Comparison of ENCODE assay signal across 24 cellular contexts in genomic region chr1:32077451-32077850, GRCh38. TPM values are rescaled to one million over a fixed set of nuclear protein-coding genes. Genes with fewer than 3 reads are reported as not detected.
DNase-seq lines count a peak whose midpoint lies in the region; ATAC-seq and TF ChIP-seq lines count a peak whose summit lies in the region.
"Had no signal": no experiment of that assay in that cellular context is flagged by ENCODE, and none has a peak within 500 bp of the region (broad histone marks: within the 10 kb centered on the region; RNA-seq: fewer than 3 reads in every experiment).

No MANE protein-coding gene starts in this region.

- H3K27ac Mint-ChIP-seq in CD4-positive, CD25-positive, alpha-beta regulatory T cell, result peak overlapping the region in 2 of 3 donors; percentile 68 to 94
- peak overlapping the region; percentile 5 to 54 for H3K27ac Mint-ChIP-seq in effector memory CD8-positive, alpha-beta T cell
- H3K27ac Mint-ChIP-seq in osteocyte (ENCODE audit: unreplicated experiment), result peak overlapping the region; percentile 44

- H3K27me3 Mint-ChIP-seq in CD4-positive, CD25-positive, alpha-beta regulatory T cell, result peaks cover 5% of the 10 kb centered on the region
- no peaks in the 10 kb centered on the region for H3K27me3 Mint-ChIP-seq in effector memory CD8-positive, alpha-beta T cell
- no peaks in the 10 kb centered on the region for H3K27me3 Mint-ChIP-seq in osteocyte (ENCODE audit: unreplicated experiment)

- no peaks in the 10 kb centered on the region for H3K9me2 ChIP-seq in Loucy (replicated peaks; ENCODE audit: low read depth, low read length)

- H3F3A ChIP-seq in Loucy (ENCODE audit: low read depth), result no peaks in the 10 kb centered on the region; the same call in 1 of the 2 replicates

- peaks cover 40% of the 10 kb centered on the region for H3K36me3 ChIP-seq in CD4-positive, CD25-positive, alpha-beta regulatory T cell (ENCODE audit: control insufficient read depth, insufficient read depth, low read length)
- peaks cover 27% of the 10 kb centered on the region; the same call in 1 of the 2 replicates for H3K36me3 ChIP-seq in Loucy (ENCODE audit: insufficient read depth, low read length)

- peaks cover 34% of the 10 kb centered on the region; the same call in 1 of the 2 replicates for H3K79me2 ChIP-seq in Loucy (ENCODE audit: insufficient read depth, low read length)

- peaks cover 0 to 2% (median 0%) of the 10 kb centered on the region in 7 donors for H3K9me3 Mint-ChIP-seq in CD4-positive, CD25-positive, alpha-beta regulatory T cell
- no peaks in the 10 kb centered on the region for H3K9me3 Mint-ChIP-seq in effector memory CD8-positive, alpha-beta T cell
- no peaks in the 10 kb centered on the region for H3K9me3 Mint-ChIP-seq in osteocyte (ENCODE audit: unreplicated experiment)
- H3K9me3 Mint-ChIP-seq: activated T-cell treated with anti-CD3 and anti-CD28 coated beads, Interleukin-2, amount 50 U/mL, for 4 hours had no signal

- H3K36me3 Mint-ChIP-seq in CD4-positive, CD25-positive, alpha-beta regulatory T cell, result peaks cover 22% of the 10 kb centered on the region
- peaks cover 42% of the 10 kb centered on the region for H3K36me3 Mint-ChIP-seq in effector memory CD8-positive, alpha-beta T cell (ENCODE audit: insufficient read depth)
- H3K36me3 Mint-ChIP-seq in osteocyte (ENCODE audit: unreplicated experiment), result peaks cover 21% of the 10 kb centered on the region

- no peaks in the 10 kb centered on the region for H3K27me3 ChIP-seq in CD4-positive, CD25-positive, alpha-beta regulatory T cell (ENCODE audit: control insufficient read depth, insufficient read depth, low read length)
- no peaks in the 10 kb centered on the region for H3K27me3 ChIP-seq in Loucy (ENCODE audit: insufficient read depth, low read length, poor library complexity, severe bottlenecking)
- H3K27me3 ChIP-seq: BLaER1 treated with 17β-estradiol and CSF1 and Interleukin-3, amounts not matched to agents 10 nM and 100 nM; upper lobe of left lung had no signal

- TF ChIP-seq CTCF in Loucy (conservative IDR thresholded peaks at IDR 0.05; ENCODE audit: low read length), result no peak
- TF ChIP-seq CTCF in osteocyte (IDR thresholded peaks at IDR 0.05), result no peak

- no peaks in the 10 kb centered on the region for H3K9me3 ChIP-seq in CD4-positive, CD25-positive, alpha-beta regulatory T cell (ENCODE audit: control insufficient read depth in 2 of 2, low read length in 2 of 2)
- no peaks in the 10 kb centered on the region for H3K9me3 ChIP-seq in Loucy (ENCODE audit: insufficient read depth, low read depth, low read length)
- H3K9me3 ChIP-seq: BLaER1 treated with 17β-estradiol and CSF1 and Interleukin-3, amounts not matched to agents 10 nM and 100 nM; Caco-2; upper lobe of left lung had no signal

- H3K4me3 ChIP-seq in CD4-positive, CD25-positive, alpha-beta regulatory T cell (ENCODE audit: low read depth, low read length), result no peak overlapping the region
- H3K4me3 ChIP-seq in Loucy (ENCODE audit: low read length, poor library complexity, severe bottlenecking), result no peak overlapping the region
- H3K4me3 ChIP-seq: BLaER1 treated with 17β-estradiol and CSF1 and Interleukin-3, amounts not matched to agents 10 nM and 100 nM; upper lobe of left lung had no signal

- ATAC-seq in CD4-positive, CD25-positive, alpha-beta regulatory T cell (ENCODE audit: low read depth in 2 of 2), result no peak
- no peak for ATAC-seq in effector memory CD8-positive, alpha-beta T cell (replicated peaks)
- no peak for ATAC-seq in GM18909 (IDR thresholded peaks at IDR 0.05; ENCODE audit: poor library complexity, unreplicated experiment)
- ATAC-seq: activated T-cell treated with anti-CD3 and anti-CD28 coated beads, Interleukin-2, amount 50 U/mL, for 4 hours; HepG2; Panc1; sciatic nerve had no signal

- no peak overlapping the region for H3K27ac ChIP-seq in CD4-positive, CD25-positive, alpha-beta regulatory T cell (ENCODE audit: insufficient read depth, low read length, poor library complexity, severe bottlenecking)
- H3K27ac ChIP-seq: upper lobe of left lung had no signal

- peak overlapping the region in 2 of 4 donors; percentile 22 to 23 for H3K4me3 Mint-ChIP-seq in CD4-positive, CD25-positive, alpha-beta regulatory T cell
- no peak overlapping the region for H3K4me3 Mint-ChIP-seq in effector memory CD8-positive, alpha-beta T cell
- H3K4me3 Mint-ChIP-seq in osteocyte (ENCODE audit: unreplicated experiment), result no peak overlapping the region
- H3K4me3 Mint-ChIP-seq: activated T-cell treated with anti-CD3 and anti-CD28 coated beads, Interleukin-2, amount 50 U/mL, for 4 hours had no signal

- no peak overlapping the region for H2AFZ ChIP-seq in Loucy (ENCODE audit: low read length)

- peaks cover 14% of the 10 kb centered on the region for H4K20me1 ChIP-seq in Loucy (ENCODE audit: insufficient read depth, low read length, poor library complexity, severe bottlenecking)

- peaks cover 6 to 35% (median 23%) of the 10 kb centered on the region in 4 donors for H3K4me1 Mint-ChIP-seq in CD4-positive, CD25-positive, alpha-beta regulatory T cell
- peaks cover 12 to 14% of the 10 kb centered on the region in 2 donors for H3K4me1 Mint-ChIP-seq in effector memory CD8-positive, alpha-beta T cell (ENCODE audit: low read depth in 2 of 2)
- H3K4me1 Mint-ChIP-seq in osteocyte (ENCODE audit: unreplicated experiment), result peaks cover 20% of the 10 kb centered on the region

- peaks cover 13% of the 10 kb centered on the region for H3K4me1 ChIP-seq in CD4-positive, CD25-positive, alpha-beta regulatory T cell (ENCODE audit: control insufficient read depth, insufficient read depth, low read length, poor library complexity, severe bottlenecking)
- H3K4me1 ChIP-seq in Loucy (ENCODE audit: insufficient read depth, low read length, poor library complexity, severe bottlenecking), result peaks cover 17% of the 10 kb centered on the region
- H3K4me1 ChIP-seq: Caco-2 had no signal

- peak overlapping the region; percentile 18 for H3K4me2 ChIP-seq in Loucy (ENCODE audit: low read depth, low read length, poor library complexity, severe bottlenecking)

- no peak for DNase-seq in CD4-positive, CD25-positive, alpha-beta regulatory T cell
- DNase-seq in effector memory CD8-positive, alpha-beta T cell, result no peak
- DNase-seq in osteocyte (ENCODE audit: extremely low spot score, unreplicated experiment), result no peak
- DNase-seq in NCI-H146 treated with DMSO at 0.1 percent for 48 hours (lab: John Stamatoyannopoulos, UW; ENCODE audit: unreplicated experiment), result no peak
- no peak for DNase-seq in NCI-H1436 (lab: John Stamatoyannopoulos, UW)
- DNase-seq: activated naive CD4-positive, alpha-beta T cell treated with Interleukin-2 at 50 U/mL for 16 hours; activated T-cell treated with anti-CD3 and anti-CD28 coated beads, Interleukin-2, amount 50 U/mL, for 4 hours; Caco-2; effector memory CD4-positive, alpha-beta T cell; erythroblast; mesenchymal stem cell; NCI-H1417 treated with DMSO at 0.1 percent for 48 hours; NCI-H2081 treated with DMSO at 0.1 percent for 48 hours; NCI-H226; Right ventricle myocardium superior; stimulated activated CD4-positive, alpha-beta T cell treated with anti-CD3 and anti-CD28 coated beads, Interleukin-2, amount 100 ng/mL, for 48 hours; T-helper 9 cell; upper lobe of left lung had no signal

- H3K9ac ChIP-seq in Loucy (ENCODE audit: low read depth, low read length, poor library complexity, severe bottlenecking), result no peak overlapping the region

RNA-seq across cellular contexts. Expression of gene TMEM39B, which starts 4.7 kb away (rescaled TPM):
- 13.1 TPM for total RNA-seq in CD4-positive, CD25-positive, alpha-beta regulatory T cell
- 1 to 10 TPM; 2.3 to 3.6 (median 2.6) TPM for polyA plus RNA-seq in CD4-positive, CD25-positive, alpha-beta regulatory T cell
- total RNA-seq in osteocyte, result 22.9 and 25.0 TPM in 2 replicates

RNA-seq across cellular contexts. Expression of gene KPNA6, which starts 30.4 kb away (rescaled TPM):
- total RNA-seq in CD4-positive, CD25-positive, alpha-beta regulatory T cell, result 56.1 TPM
- 10 to 100 TPM; 22.7 to 29.3 (median 26.4) TPM for polyA plus RNA-seq in CD4-positive, CD25-positive, alpha-beta regulatory T cell
- total RNA-seq in osteocyte, result 75.3 and 78.2 TPM in 2 replicates

Comparison
In these comparisons a context has a peak if more than half of its experiments do, and no peak if none do; other contexts are left out.
1. H3K27ac Mint-ChIP-seq: peak in every context shown above with its lines; median percentile 81 in CD4-positive, CD25-positive, alpha-beta regulatory T cell; 44 in osteocyte; 30 in effector memory CD8-positive, alpha-beta T cell.